1 cellular context compared by ENCODE assay signal in genomic region chr2:131646669-131647297, GRCh38.
TF ChIP-seq lines count a peak whose summit lies in the region.

No MANE protein-coding gene starts in this region.

TF ChIP-seq in K562, 482 proteins besides CTCF, POLR2A, EP300 and RAD21:
- 0 out of 2 replicates have a peak, but pooled peaks have one; percentile 17 for TF ChIP-seq POLR2G (IDR thresholded peaks at IDR 0.05; ENCODE audit: low read depth, low read length)
- TF ChIP-seq ZBTB33 (CRISPR knock-in tag; IDR thresholded peaks at IDR 0.05): peak; percentile 81
- TF ChIP-seq ARID4B (CRISPR knock-in tag; IDR thresholded peaks at IDR 0.05): no peak
TF ChIP-seq in K562: peak in this region for 2.
